Comparison of ENCODE assay signal across 10 cellular contexts in the genomic region with DNA sequence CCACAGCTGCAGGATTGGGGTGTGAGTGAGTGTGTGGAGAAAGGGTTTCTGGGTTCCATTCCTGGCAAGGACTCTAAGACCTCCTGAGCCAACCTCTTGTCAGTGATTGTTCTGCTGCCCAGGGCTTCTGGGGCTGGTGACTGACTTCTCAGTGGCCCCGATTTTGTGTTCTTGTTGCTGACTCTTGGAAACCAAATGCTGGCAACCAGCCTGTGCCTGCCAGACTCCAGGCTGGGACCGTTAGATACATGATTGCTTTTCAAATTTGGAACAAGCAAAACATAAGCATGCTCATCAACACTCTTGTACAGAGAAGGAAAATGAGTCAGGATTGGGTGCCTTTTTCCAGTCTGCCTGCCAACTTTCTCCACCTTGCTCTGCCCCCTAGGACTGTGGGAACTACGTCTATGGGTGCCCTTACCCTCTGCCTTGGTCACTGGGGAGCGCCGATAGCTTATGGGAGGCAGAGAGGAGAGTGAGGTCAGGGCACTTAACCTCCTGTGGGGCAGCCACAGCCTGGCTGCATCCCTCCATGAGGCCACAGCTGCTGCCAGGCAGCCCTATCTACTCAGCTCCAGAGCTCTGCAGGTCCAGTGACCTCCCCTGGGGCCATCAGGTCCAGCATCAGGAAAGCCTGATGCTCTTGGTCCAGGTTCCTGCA. TPM values are rescaled to one million over a fixed set of nuclear protein-coding genes. Genes with fewer than 3 reads are reported as not detected.
A peak's percentile ranks its signal among the peaks of the same experiment; 100 is the strongest.
DNase-seq lines count a peak whose midpoint lies in the region; ATAC-seq and TF ChIP-seq lines count a peak whose summit lies in the region.
"Had no signal": no experiment of that assay in that cellular context is flagged by ENCODE, and none has a peak within 500 bp of the region (broad histone marks: within the 10 kb centered on the region; RNA-seq: fewer than 3 reads in every experiment).

No MANE protein-coding gene starts in this region.

- peak; percentile 29 for DNase-seq in activated naive CD4-positive, alpha-beta T cell treated with anti-CD3 and anti-CD28 coated beads for 36 hours
- no peak for DNase-seq in activated naive CD4-positive, alpha-beta T cell treated with anti-CD3 and anti-CD28 coated beads, Interleukin-2, amount 50 U/mL, for 16 hours
- peak; percentile 16 for DNase-seq in colonic mucosa
- DNase-seq in mucosa of descending colon = peak in 1 of 3 donors; percentile 3
- peak; percentile 6 to 13 for DNase-seq in uterus
- no peak for DNase-seq in NCI-H1930 (lab: John Stamatoyannopoulos, UW)
- no peak for DNase-seq in stimulated activated CD4-positive, alpha-beta T cell treated with anti-CD3 and anti-CD28 coated beads, Interleukin-4, amount 100 ng/mL, for 4 hours

- H3K9ac ChIP-seq in colonic mucosa (ENCODE audit: low read depth in 2 of 2, low read length in 2 of 2) = peak overlapping the region in 1 of 2 donors; percentile 24

- H3K27ac ChIP-seq in colonic mucosa = peak overlapping the region; percentile 32
- H3K27ac ChIP-seq in uterus = no peak overlapping the region

- TF ChIP-seq POLR2A in uterus (IDR thresholded peaks at IDR 0.05) = no peak

- peaks cover 50% of the 10 kb centered on the region for H3K4me1 Mint-ChIP-seq in activated naive CD4-positive, alpha-beta T cell treated with anti-CD3 and anti-CD28 coated beads for 36 hours (ENCODE audit: low read depth)

- no peaks in the 10 kb centered on the region for H3K27me3 Mint-ChIP-seq in activated naive CD4-positive, alpha-beta T cell treated with anti-CD3 and anti-CD28 coated beads for 36 hours (ENCODE audit: low read depth)

- CTCF ChIA-PET in activated naive CD4-positive, alpha-beta T cell treated with anti-CD3 and anti-CD28 coated beads for 36 hours (lab: Charles Lee) = interaction anchor here (0.8 to 3.6 kb wide), 4 partner anchors 12 to 227 kb away, joined by 3 to 37 read pairs (median 10); a partner anchor contains a TSS

- H3K4me3 ChIP-seq in colonic mucosa (no peak overlapping the region), mucosa of descending colon (no peak overlapping the region), uterus (no peak overlapping the region)

- H3K27me3 ChIP-seq in colonic mucosa = no peaks in the 10 kb centered on the region
- no peaks in the 10 kb centered on the region for H3K27me3 ChIP-seq in uterus

- H3K4me3 Mint-ChIP-seq in activated naive CD4-positive, alpha-beta T cell treated with anti-CD3 and anti-CD28 coated beads for 36 hours = peak overlapping the region; percentile 36

- H3K36me3 ChIP-seq in colonic mucosa (no peaks in the 10 kb centered on the region), mucosa of descending colon (ENCODE audit: low read depth) (no peaks in the 10 kb centered on the region), uterus (no peaks in the 10 kb centered on the region)

- H3K9me3 Mint-ChIP-seq in activated naive CD4-positive, alpha-beta T cell treated with anti-CD3 and anti-CD28 coated beads for 36 hours = no peaks in the 10 kb centered on the region

- H3K36me3 Mint-ChIP-seq in activated naive CD4-positive, alpha-beta T cell treated with anti-CD3 and anti-CD28 coated beads for 36 hours (ENCODE audit: low read depth) = no peaks in the 10 kb centered on the region

- H3K4me1 ChIP-seq in colonic mucosa (no peaks in the 10 kb centered on the region), mucosa of descending colon (ENCODE audit: low read depth) (no peaks in the 10 kb centered on the region), uterus (no peaks in the 10 kb centered on the region)

- intact Hi-C loops in activated naive CD4-positive, alpha-beta T cell treated with anti-CD3 and anti-CD28 coated beads for 36 hours (cut with micrococcal nuclease) = loop anchor here (1.0 to 5.0 kb wide), 3 partner anchors 13 to 534 kb away; a partner anchor contains a TSS
- intact Hi-C loops in colonic mucosa (cut with DNase I) (no loop called here), mucosa of descending colon (cut with DNase I, micrococcal nuclease) (no loop called here), uterus (cut with DNase I; ENCODE audit: low total_unique reads) (no loop called here)

- TF ChIP-seq CTCF in colonic mucosa (IDR thresholded peaks at IDR 0.05) (no peak), mucosa of descending colon (IDR thresholded peaks at IDR 0.05) (no peak), uterus (IDR thresholded peaks at IDR 0.05) (no peak)

- H3K9me3 ChIP-seq in colonic mucosa (no peaks in the 10 kb centered on the region), mucosa of descending colon (no peaks in the 10 kb centered on the region), uterus (no peaks in the 10 kb centered on the region)

- peak overlapping the region; percentile 73 for H3K27ac Mint-ChIP-seq in activated naive CD4-positive, alpha-beta T cell treated with anti-CD3 and anti-CD28 coated beads for 36 hours

- ATAC-seq in mucosa of descending colon (peak; percentile 4), HG03442 (IDR thresholded peaks at IDR 0.05; ENCODE audit: unreplicated experiment) (no peak)

RNA-seq across cellular contexts. Expression of a gene that starts 39.3 kb away (rescaled TPM):
- total RNA-seq in activated naive CD4-positive, alpha-beta T cell treated with anti-CD3 and anti-CD28 coated beads for 36 hours = not detected
- total RNA-seq in colonic mucosa = 100 to 1,000 TPM; 283 to 290 TPM
- 100 to 1,000 TPM; 211 to 539 (median 356) TPM for total RNA-seq in mucosa of descending colon
- under 1 TPM in 2 of 4 donors, not detected in 2; 0.26 to 0.29 TPM for total RNA-seq in uterus
- total RNA-seq: activated CD8-positive, alpha-beta memory T cell treated with anti-CD3 and anti-CD28 coated beads for 36 hours; epithelial cell of proximal tubule had no signal

Comparison
In these comparisons a context has a peak if more than half of its experiments do, and no peak if none do; other contexts are left out.
1. DNase-seq: peak in activated naive CD4-positive, alpha-beta T cell treated with anti-CD3 and anti-CD28 coated beads for 36 hours (single experiment), colonic mucosa (single experiment) and uterus (2 of 2); none in activated naive CD4-positive, alpha-beta T cell treated with anti-CD3 and anti-CD28 coated beads, Interleukin-2, amount 50 U/mL, for 16 hours (single experiment), NCI-H1930 (0 of 2) and stimulated activated CD4-positive, alpha-beta T cell treated with anti-CD3 and anti-CD28 coated beads, Interleukin-4, amount 100 ng/mL, for 4 hours (0 of 2).
2. RNA of a gene that starts 39.3 kb away (total RNA-seq): 211 to 539 TPM in mucosa of descending colon and 283 to 290 TPM in colonic mucosa; 0.26 to 0.29 TPM in uterus and not detected in activated naive CD4-positive, alpha-beta T cell treated with anti-CD3 and anti-CD28 coated beads for 36 hours; every median in the first group is over 100 times any median in the second.